10 cellular contexts compared by ENCODE assay signal in the genomic region with DNA sequence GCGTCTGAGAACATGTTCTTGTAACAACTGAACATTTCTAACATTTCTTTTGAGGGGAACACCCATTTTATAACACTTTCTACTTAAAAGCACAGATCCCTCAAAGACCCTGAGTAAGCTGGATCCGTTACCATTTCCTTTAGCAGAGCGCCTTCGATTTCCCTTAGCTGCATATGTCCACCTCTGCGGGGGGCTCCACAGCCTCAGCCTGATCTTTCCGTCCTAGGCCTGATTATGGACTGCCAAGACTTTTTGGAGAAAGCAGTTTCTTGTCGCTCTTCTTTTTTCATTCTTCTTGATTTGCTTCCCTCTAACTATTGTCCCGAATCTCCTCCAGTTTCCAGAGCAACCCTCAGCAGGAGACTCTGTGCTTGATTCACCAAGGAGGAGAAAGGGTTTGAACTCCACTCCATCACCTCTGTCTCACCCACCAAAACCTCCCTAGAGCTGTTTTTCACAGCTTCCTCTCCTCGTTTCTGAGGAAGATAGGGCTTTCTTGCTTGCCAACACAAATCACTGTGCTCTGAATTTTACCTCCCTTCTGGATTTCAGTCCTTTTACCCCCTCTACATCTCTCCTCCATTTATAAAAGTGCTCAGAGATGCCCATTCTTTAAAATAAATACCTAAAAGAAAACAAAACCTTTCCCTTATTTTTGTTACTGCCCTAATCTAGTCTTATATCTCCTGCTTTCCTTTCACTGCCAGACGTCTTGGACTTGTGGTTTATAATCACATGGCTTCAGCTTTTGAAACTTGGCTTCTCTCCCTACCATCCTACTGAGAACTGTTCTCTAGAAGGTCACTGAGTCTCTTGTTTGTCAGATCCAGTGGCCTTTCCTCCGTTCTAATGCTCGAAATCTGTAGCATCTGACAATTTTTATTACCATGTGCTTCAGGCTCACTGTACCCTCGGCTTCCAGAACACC. TPM values are rescaled to one million over a fixed set of nuclear protein-coding genes. Genes with fewer than 3 reads are reported as not detected.
DNase-seq lines count a peak whose midpoint lies in the region; ATAC-seq, FAIRE-seq and TF ChIP-seq lines count a peak whose summit lies in the region.
"Had no signal": no experiment of that assay in that cellular context is flagged by ENCODE, and none has a peak within 500 bp of the region (broad histone marks: within the 10 kb centered on the region; RNA-seq: fewer than 3 reads in every experiment).

No MANE protein-coding gene starts in this region.

- H3K36me3 ChIP-seq in uterus: no peaks in the 10 kb centered on the region

- no peak for FAIRE-seq in frontal cortex (lab: Jason Lieb, UNC)
- FAIRE-seq: A204.1 had no signal

- peaks cover 17% of the 10 kb centered on the region for H3K27me3 Mint-ChIP-seq in mesothelial cell of epicardium (ENCODE audit: low read depth)

- intact Hi-C loops in uterus (cut with DNase I; ENCODE audit: low total_unique reads): no loop called here

- H3K27ac Mint-ChIP-seq in mesothelial cell of epicardium: peak overlapping the region; percentile 1

- no peak overlapping the region for H3K4me3 ChIP-seq in uterus

- no peak for TF ChIP-seq CTCF in mesothelial cell of epicardium (IDR thresholded peaks at IDR 0.05; ENCODE audit: unreplicated experiment)
- no peak for TF ChIP-seq CTCF in uterus (IDR thresholded peaks at IDR 0.05)

- no peak for ATAC-seq in GM21786 (IDR thresholded peaks at IDR 0.05; ENCODE audit: unreplicated experiment)

- no peaks in the 10 kb centered on the region for H3K4me1 ChIP-seq in uterus

- H3K9me3 Mint-ChIP-seq in mesothelial cell of epicardium: no peaks in the 10 kb centered on the region
- H3K9me3 Mint-ChIP-seq: central memory CD8-positive, alpha-beta T cell had no signal

- no peaks in the 10 kb centered on the region for H3K36me3 Mint-ChIP-seq in mesothelial cell of epicardium

- H3K4me3 Mint-ChIP-seq in mesothelial cell of epicardium: no peak overlapping the region
- H3K4me3 Mint-ChIP-seq: central memory CD8-positive, alpha-beta T cell had no signal

- H3K27me3 ChIP-seq in uterus: no peaks in the 10 kb centered on the region

- TF ChIP-seq POLR2A in uterus (IDR thresholded peaks at IDR 0.05): no peak

- H3K9me3 ChIP-seq in uterus: no peaks in the 10 kb centered on the region

- peaks cover 16% of the 10 kb centered on the region for H3K4me1 Mint-ChIP-seq in mesothelial cell of epicardium

- DNase-seq in SKM-1 treated with dmso at 0.1 percent for 144 hours (lab: John Stamatoyannopoulos, UW; ENCODE audit: unreplicated experiment): peak; percentile 21
- no peak for DNase-seq in SKM-1 (lab: John Stamatoyannopoulos, UW; ENCODE audit: unreplicated experiment)
- peak in 1 of 2 experiments; percentile 9 for DNase-seq in mesothelial cell of epicardium (ENCODE audit: low spot score in 2 of 2, unreplicated experiment in 2 of 2)
- no peak for DNase-seq in uterus
- no peak for DNase-seq in frontal cortex (ENCODE audit: low spot score in 2 of 2)
- DNase-seq in germinal center (ENCODE audit: low spot score): no peak

- H3K27ac ChIP-seq in cingulate gyrus (ENCODE audit: low read depth, low read length) (peak overlapping the region; percentile 70), uterus (peak overlapping the region; percentile 72 to 78)

RNA-seq across cellular contexts. Expression of a gene that starts 30.5 kb away (rescaled TPM):
- 30.2 to 31.2 TPM (median 30.8 TPM) in 3 replicates for total RNA-seq in mesothelial cell of epicardium
- 10 to 100 TPM; 14.9 to 55.3 (median 28.3) TPM for total RNA-seq in uterus
- total RNA-seq in frontal cortex: 84.8 TPM
